25 cellular contexts compared by ENCODE assay signal in the genomic region with DNA sequence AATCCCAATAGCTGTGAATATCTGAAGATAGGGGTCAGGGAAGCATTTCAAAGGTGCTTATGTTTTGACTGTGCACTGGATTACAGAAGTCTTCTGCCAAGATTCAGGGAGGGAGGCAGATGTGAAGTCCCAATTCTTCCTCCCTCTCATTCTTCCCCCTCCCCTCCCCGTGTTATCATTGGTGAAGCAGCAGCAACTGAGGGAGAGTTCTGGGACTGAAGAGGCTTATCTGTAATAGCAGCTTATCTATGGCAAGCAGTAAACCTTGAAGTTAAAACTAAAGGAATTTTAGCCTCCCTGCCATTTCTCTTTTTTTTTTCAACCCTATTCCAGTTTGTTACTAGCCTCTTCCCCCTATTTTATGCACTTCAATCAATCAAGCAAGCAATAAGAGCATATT.
"Had no signal": no experiment of that assay in that cellular context is flagged by ENCODE, and none has a peak within 500 bp of the region (broad histone marks: within the 10 kb centered on the region; RNA-seq: fewer than 3 reads in every experiment).

No MANE protein-coding gene starts in this region.

- DNase-seq: activated CD4-positive, alpha-beta memory T cell treated with anti-CD3 and anti-CD28 coated beads for 36 hours; activated CD4-positive, alpha-beta T cell treated with anti-CD3 and anti-CD28 coated beads, Interleukin-2, amount 10 ng/mL, durations not matched to agents 24 days and 14 days; activated CD4-positive, CD25-positive, alpha-beta regulatory T cell treated with anti-CD3 and anti-CD28 coated beads, Interleukin-2, amount 50 U/mL, for 72 hours; activated CD8-positive, alpha-beta memory T cell treated with anti-CD3 and anti-CD28 coated beads, Interleukin-2, amount 50 U/mL, for 4 hours; activated effector memory CD4-positive, alpha-beta T cell treated with anti-CD3 and anti-CD28 coated beads, Interleukin-2, amount 50 U/mL, for 16 hours; activated naive CD4-positive, alpha-beta T cell treated with anti-CD3 and anti-CD28 coated beads, Interleukin-2, amount 10 ng/mL, durations not matched to agents 7 days and 5 days; activated naive CD8-positive, alpha-beta T cell treated with anti-CD3 and anti-CD28 coated beads, Interleukin-2, amount 10 ng/mL, durations not matched to agents 7 days and 5 days; activated T-cell treated with anti-CD3 and anti-CD28 coated beads, Interleukin-2, amount 50 U/mL, for 1 hour; brain microvascular endothelial cell; dorsolateral prefrontal cortex; effector memory CD4-positive, alpha-beta T cell; hippocampal formation; lower lobe of right lung; mesenchymal stem cell; posterior cingulate gyrus; right cardiac atrium; stimulated activated naive CD8-positive, alpha-beta T cell treated with anti-CD3 and anti-CD28 coated beads, Interleukin-15, Interleukin-2, amounts not matched to agents 100 U/mL and 50 U/mL, for 24 hours; testis; transverse colon had no signal

- H3K36me3 ChIP-seq: ascending aorta, brain microvascular endothelial cell, gastroesophageal sphincter, lower lobe of right lung, transverse colon had no signal

- H3K4me3 ChIP-seq: ascending aorta, coronary artery, dorsolateral prefrontal cortex, gastroesophageal sphincter, lower lobe of right lung, testis, transverse colon had no signal

- H3K27ac ChIP-seq: ascending aorta, brain microvascular endothelial cell, coronary artery, dorsolateral prefrontal cortex, gastroesophageal sphincter, lower lobe of right lung, testis, transverse colon had no signal

- H3K9me3 ChIP-seq: ascending aorta, gastroesophageal sphincter, lower lobe of right lung, testis, transverse colon had no signal

- H3K4me1 ChIP-seq: ascending aorta, gastroesophageal sphincter, lower lobe of right lung, testis, transverse colon had no signal

- ATAC-seq: gastroesophageal sphincter; left lobe of liver; lower lobe of right lung; natural killer cell treated with Interleukin-12 subunit alpha and Interleukin-12 subunit beta and Interleukin-15 and Interleukin-18, amount 100 ng/mL, for 72 hours; right cardiac atrium; stimulated activated naive CD8-positive, alpha-beta T cell treated with anti-CD3 and anti-CD28 coated beads, Interleukin-15, Interleukin-2, amounts not matched to agents 100 U/mL and 50 U/mL, for 24 hours had no signal

- H3K27me3 ChIP-seq: ascending aorta, brain microvascular endothelial cell, dorsolateral prefrontal cortex, gastroesophageal sphincter, testis, transverse colon had no signal

- FAIRE-seq: urothelium cell line had no signal
